10 cellular contexts compared by ENCODE assay signal in the genomic region with DNA sequence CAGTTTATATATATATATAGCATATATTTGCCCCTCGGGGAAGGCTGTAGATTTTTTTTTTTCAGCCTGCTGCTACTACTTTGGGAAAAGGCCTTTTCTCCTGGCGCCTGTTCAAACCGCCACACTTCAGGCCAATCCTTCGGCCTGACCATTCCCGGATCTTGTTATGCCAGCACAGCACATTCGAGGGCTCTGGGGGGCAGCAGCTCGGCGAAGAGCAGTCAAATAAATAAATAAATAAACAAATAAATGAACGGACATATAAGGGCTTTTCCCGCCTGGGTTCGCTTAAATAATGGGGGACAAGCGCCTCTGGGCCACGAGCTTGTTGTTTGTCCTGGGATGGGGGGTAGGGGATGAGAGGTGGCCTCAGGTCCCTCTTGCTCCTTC. TPM values are rescaled to one million over a fixed set of nuclear protein-coding genes. Genes with fewer than 3 reads are reported as not detected.
DNase-seq lines count a peak whose midpoint lies in the region; ATAC-seq and TF ChIP-seq lines count a peak whose summit lies in the region.
"Had no signal": no experiment of that assay in that cellular context is flagged by ENCODE, and none has a peak within 500 bp of the region (broad histone marks: within the 10 kb centered on the region; RNA-seq: fewer than 3 reads in every experiment).

No MANE protein-coding gene starts in this region.

- H3K9me3 Mint-ChIP-seq in brain = peaks cover 0 to 26% (median 16%) of the 10 kb centered on the region in 5 experiments
- H3K9me3 Mint-ChIP-seq in naive thymus-derived CD4-positive, alpha-beta T cell = peaks cover 0 to 38% (median 18%) of the 10 kb centered on the region in 11 donors
- no peaks in the 10 kb centered on the region for H3K9me3 Mint-ChIP-seq in activated T-helper 1 cell treated with anti-CD3 and anti-CD28 coated beads, Interleukin-12 subunit alpha, Interleukin-12 subunit beta, Interleukin-2, Interleukin-4 antibody, amounts not matched to agents 30 ng/mL and 10 ng/mL and 1 ng/mL, durations not matched to agents 14 hours and 24 hours and 36 hours

- ATAC-seq in HG02938 (IDR thresholded peaks at IDR 0.05; ENCODE audit: unreplicated experiment) (peak; percentile 21), HG03469 (IDR thresholded peaks at IDR 0.05; ENCODE audit: unreplicated experiment) (no peak), HG03280 (IDR thresholded peaks at IDR 0.05; ENCODE audit: unreplicated experiment) (no peak)
- no peak for ATAC-seq in naive thymus-derived CD4-positive, alpha-beta T cell

- H3K27me3 ChIP-seq in naive thymus-derived CD4-positive, alpha-beta T cell (ENCODE audit: control insufficient read depth in 2 of 2, insufficient read depth in 2 of 2, low read length in 2 of 2) = peaks cover 19 to 56% of the 10 kb centered on the region in 2 donors

- H3K36me3 ChIP-seq in naive thymus-derived CD4-positive, alpha-beta T cell (ENCODE audit: control insufficient read depth in 2 of 3, insufficient read depth in 3 of 3, low read length in 3 of 3) = no peaks in the 10 kb centered on the region

- peak overlapping the region; percentile 80 for H3K4me3 ChIP-seq in AG10803 (ENCODE audit: low read length)
- no peak overlapping the region for H3K4me3 ChIP-seq in naive thymus-derived CD4-positive, alpha-beta T cell (ENCODE audit: low read length)

- H3K27ac ChIP-seq in naive thymus-derived CD4-positive, alpha-beta T cell (ENCODE audit: low read depth, low read length) = no peak overlapping the region

- H3K4me3 Mint-ChIP-seq in brain = peak overlapping the region in 4 of 5 experiments; percentile 67 to 81 (median 74)
- peak overlapping the region in 6 of 10 donors; percentile 6 to 60 (median 38) for H3K4me3 Mint-ChIP-seq in naive thymus-derived CD4-positive, alpha-beta T cell
- no peak overlapping the region for H3K4me3 Mint-ChIP-seq in activated T-helper 1 cell treated with anti-CD3 and anti-CD28 coated beads, Interleukin-12 subunit alpha, Interleukin-12 subunit beta, Interleukin-2, Interleukin-4 antibody, amounts not matched to agents 30 ng/mL and 10 ng/mL and 1 ng/mL, durations not matched to agents 14 hours and 24 hours and 36 hours

- peak overlapping the region in 1 of 5 experiments; percentile 86 for H3K27ac Mint-ChIP-seq in brain
- no peak overlapping the region for H3K27ac Mint-ChIP-seq in naive thymus-derived CD4-positive, alpha-beta T cell
- H3K27ac Mint-ChIP-seq in activated T-helper 1 cell treated with anti-CD3 and anti-CD28 coated beads, Interleukin-12 subunit alpha, Interleukin-12 subunit beta, Interleukin-2, Interleukin-4 antibody, amounts not matched to agents 30 ng/mL and 10 ng/mL and 1 ng/mL, durations not matched to agents 14 hours and 24 hours and 36 hours = no peak overlapping the region

- POLR2A ChIA-PET in naive thymus-derived CD4-positive, alpha-beta T cell (lab: Charles Lee) = no interaction called here

- intact Hi-C loops in naive thymus-derived CD4-positive, alpha-beta T cell (cut with micrococcal nuclease) = loop anchor here (1.0 to 5.0 kb wide), 6 partner anchors 315 to 1007 kb away; no protein-coding TSS in a partner anchor
- intact Hi-C loops in activated T-helper 1 cell treated with anti-CD3 and anti-CD28 coated beads, Interleukin-12 subunit alpha, Interleukin-12 subunit beta, Interleukin-2, Interleukin-4 antibody, amounts not matched to agents 30 ng/mL and 10 ng/mL and 1 ng/mL, durations not matched to agents 14 hours and 24 hours and 36 hours (cut with micrococcal nuclease) = loop anchor here (1.0 kb wide), 6 partner anchors 8 to 1008 kb away; no protein-coding TSS in a partner anchor

- TF ChIP-seq CTCF in AG10803 (conservative IDR thresholded peaks at IDR 0.05; ENCODE audit: low read length) (no peak), brain (conservative IDR thresholded peaks at IDR 0.05) (no peak)

- H3K9me3 ChIP-seq in naive thymus-derived CD4-positive, alpha-beta T cell (ENCODE audit: control insufficient read depth in 2 of 3, low read length in 3 of 3) = peaks cover 0 to 5% (median 0%) of the 10 kb centered on the region in 3 experiments

- H3K27me3 Mint-ChIP-seq in brain = peaks cover 100% of the 10 kb centered on the region
- H3K27me3 Mint-ChIP-seq in naive thymus-derived CD4-positive, alpha-beta T cell = peaks cover 83 to 91% (median 90%) of the 10 kb centered on the region in 5 donors
- H3K27me3 Mint-ChIP-seq in activated T-helper 1 cell treated with anti-CD3 and anti-CD28 coated beads, Interleukin-12 subunit alpha, Interleukin-12 subunit beta, Interleukin-2, Interleukin-4 antibody, amounts not matched to agents 30 ng/mL and 10 ng/mL and 1 ng/mL, durations not matched to agents 14 hours and 24 hours and 36 hours (ENCODE audit: insufficient read depth) = peaks cover 69% of the 10 kb centered on the region

- peaks cover 3 to 28% of the 10 kb centered on the region in 2 donors for H3K4me1 ChIP-seq in naive thymus-derived CD4-positive, alpha-beta T cell (ENCODE audit: control insufficient read depth in 2 of 2, insufficient read depth in 2 of 2, low read length in 2 of 2)

- peaks cover 7% of the 10 kb centered on the region for H3K36me3 Mint-ChIP-seq in brain
- peaks cover 0 to 7% (median 1%) of the 10 kb centered on the region in 5 donors for H3K36me3 Mint-ChIP-seq in naive thymus-derived CD4-positive, alpha-beta T cell
- peaks cover 2% of the 10 kb centered on the region for H3K36me3 Mint-ChIP-seq in activated T-helper 1 cell treated with anti-CD3 and anti-CD28 coated beads, Interleukin-12 subunit alpha, Interleukin-12 subunit beta, Interleukin-2, Interleukin-4 antibody, amounts not matched to agents 30 ng/mL and 10 ng/mL and 1 ng/mL, durations not matched to agents 14 hours and 24 hours and 36 hours (ENCODE audit: low read depth)

- H3K4me1 Mint-ChIP-seq in brain = peaks cover 32% of the 10 kb centered on the region
- peaks cover 7 to 52% (median 41%) of the 10 kb centered on the region in 7 donors for H3K4me1 Mint-ChIP-seq in naive thymus-derived CD4-positive, alpha-beta T cell
- H3K4me1 Mint-ChIP-seq in activated T-helper 1 cell treated with anti-CD3 and anti-CD28 coated beads, Interleukin-12 subunit alpha, Interleukin-12 subunit beta, Interleukin-2, Interleukin-4 antibody, amounts not matched to agents 30 ng/mL and 10 ng/mL and 1 ng/mL, durations not matched to agents 14 hours and 24 hours and 36 hours (ENCODE audit: low read depth) = peaks cover 11% of the 10 kb centered on the region

- CTCF ChIA-PET in naive thymus-derived CD4-positive, alpha-beta T cell (lab: Charles Lee) = interaction anchor here (1.0 to 2.9 kb wide), 3 partner anchors 13 to 316 kb away, joined by 4 to 16 read pairs (median 6); no protein-coding TSS in a partner anchor

- DNase-seq in AG10803 (ENCODE audit: low read depth) = peak; percentile 71
- DNase-seq in naive thymus-derived CD4-positive, alpha-beta T cell = no peak
- DNase-seq in activated T-helper 1 cell treated with anti-CD3 and anti-CD28 coated beads, Interleukin-12 subunit alpha, Interleukin-12 subunit beta, Interleukin-2, Interleukin-4 antibody, amounts not matched to agents 30 ng/mL and 10 ng/mL and 1 ng/mL, durations not matched to agents 14 hours and 24 hours and 36 hours (ENCODE audit: low spot score) = no peak
- no peak for DNase-seq in NCI-H1105 treated with DMSO at 0.1 percent for 48 hours (lab: John Stamatoyannopoulos, UW)

RNA-seq across cellular contexts. Expression of a gene that starts 10.6 kb away (rescaled TPM):
- 10.0 TPM for polyA plus RNA-seq in brain (ENCODE audit: insufficient read depth, low read depth, low replicate concordance)
- not detected for total RNA-seq in naive thymus-derived CD4-positive, alpha-beta T cell
- polyA plus RNA-seq in naive thymus-derived CD4-positive, alpha-beta T cell = not detected
- total RNA-seq in activated T-helper 1 cell treated with anti-CD3 and anti-CD28 coated beads, Interleukin-12 subunit alpha, Interleukin-12 subunit beta, Interleukin-2, Interleukin-4 antibody, amounts not matched to agents 30 ng/mL and 10 ng/mL and 1 ng/mL, durations not matched to agents 14 hours and 24 hours and 36 hours = not detected in 2 replicates
- total RNA-seq: H4; T-helper 2 cell treated with Interferon-gamma antibody and Interleukin-4, amounts not matched to agents 100 ng/mL and 5 ng/mL, for 36 hours had no signal

RNA-seq across cellular contexts. Expression of a gene that starts 11.2 kb away (rescaled TPM):
- polyA plus RNA-seq in brain (ENCODE audit: insufficient read depth, low read depth, low replicate concordance) = not detected
- total RNA-seq in naive thymus-derived CD4-positive, alpha-beta T cell = not detected
- polyA plus RNA-seq in naive thymus-derived CD4-positive, alpha-beta T cell = not detected
- total RNA-seq in activated T-helper 1 cell treated with anti-CD3 and anti-CD28 coated beads, Interleukin-12 subunit alpha, Interleukin-12 subunit beta, Interleukin-2, Interleukin-4 antibody, amounts not matched to agents 30 ng/mL and 10 ng/mL and 1 ng/mL, durations not matched to agents 14 hours and 24 hours and 36 hours = not detected in 2 replicates
- total RNA-seq: H4; T-helper 2 cell treated with Interferon-gamma antibody and Interleukin-4, amounts not matched to agents 100 ng/mL and 5 ng/mL, for 36 hours had no signal

RNA-seq across cellular contexts. Expression of a gene that starts 17.0 kb away (rescaled TPM):
- polyA plus RNA-seq in brain (ENCODE audit: insufficient read depth, low read depth, low replicate concordance) = 1.2 TPM
- total RNA-seq in naive thymus-derived CD4-positive, alpha-beta T cell = not detected
- not detected for polyA plus RNA-seq in naive thymus-derived CD4-positive, alpha-beta T cell
- not detected in 2 replicates for total RNA-seq in activated T-helper 1 cell treated with anti-CD3 and anti-CD28 coated beads, Interleukin-12 subunit alpha, Interleukin-12 subunit beta, Interleukin-2, Interleukin-4 antibody, amounts not matched to agents 30 ng/mL and 10 ng/mL and 1 ng/mL, durations not matched to agents 14 hours and 24 hours and 36 hours
- total RNA-seq: T-helper 2 cell treated with Interferon-gamma antibody and Interleukin-4, amounts not matched to agents 100 ng/mL and 5 ng/mL, for 36 hours had no signal

RNA-seq across cellular contexts. Expression of a gene that starts 17.6 kb away (rescaled TPM):
- 8.9 TPM for polyA plus RNA-seq in brain (ENCODE audit: insufficient read depth, low read depth, low replicate concordance)
- total RNA-seq in naive thymus-derived CD4-positive, alpha-beta T cell = not detected
- not detected for polyA plus RNA-seq in naive thymus-derived CD4-positive, alpha-beta T cell
- total RNA-seq in activated T-helper 1 cell treated with anti-CD3 and anti-CD28 coated beads, Interleukin-12 subunit alpha, Interleukin-12 subunit beta, Interleukin-2, Interleukin-4 antibody, amounts not matched to agents 30 ng/mL and 10 ng/mL and 1 ng/mL, durations not matched to agents 14 hours and 24 hours and 36 hours = not detected in 2 replicates
- total RNA-seq: T-helper 2 cell treated with Interferon-gamma antibody and Interleukin-4, amounts not matched to agents 100 ng/mL and 5 ng/mL, for 36 hours had no signal

RNA-seq across cellular contexts. Expression of a gene that starts 23.5 kb away (rescaled TPM):
- 17.2 TPM for polyA plus RNA-seq in brain (ENCODE audit: insufficient read depth, low read depth, low replicate concordance)
- not detected for total RNA-seq in naive thymus-derived CD4-positive, alpha-beta T cell
- not detected for polyA plus RNA-seq in naive thymus-derived CD4-positive, alpha-beta T cell
- total RNA-seq in activated T-helper 1 cell treated with anti-CD3 and anti-CD28 coated beads, Interleukin-12 subunit alpha, Interleukin-12 subunit beta, Interleukin-2, Interleukin-4 antibody, amounts not matched to agents 30 ng/mL and 10 ng/mL and 1 ng/mL, durations not matched to agents 14 hours and 24 hours and 36 hours = not detected in 2 replicates
- total RNA-seq: H4; T-helper 2 cell treated with Interferon-gamma antibody and Interleukin-4, amounts not matched to agents 100 ng/mL and 5 ng/mL, for 36 hours had no signal
